ENCODE assay signal across 1 cellular context in genomic region chr3:156723182-156723619, GRCh38.
TF ChIP-seq lines count a peak whose summit lies in the region.

No MANE protein-coding gene starts in this region.

TF ChIP-seq in GM12878, 131 proteins besides CTCF, POLR2A, EP300 and RAD21 (continued from another document):
- TF ChIP-seq, protein P1, sequence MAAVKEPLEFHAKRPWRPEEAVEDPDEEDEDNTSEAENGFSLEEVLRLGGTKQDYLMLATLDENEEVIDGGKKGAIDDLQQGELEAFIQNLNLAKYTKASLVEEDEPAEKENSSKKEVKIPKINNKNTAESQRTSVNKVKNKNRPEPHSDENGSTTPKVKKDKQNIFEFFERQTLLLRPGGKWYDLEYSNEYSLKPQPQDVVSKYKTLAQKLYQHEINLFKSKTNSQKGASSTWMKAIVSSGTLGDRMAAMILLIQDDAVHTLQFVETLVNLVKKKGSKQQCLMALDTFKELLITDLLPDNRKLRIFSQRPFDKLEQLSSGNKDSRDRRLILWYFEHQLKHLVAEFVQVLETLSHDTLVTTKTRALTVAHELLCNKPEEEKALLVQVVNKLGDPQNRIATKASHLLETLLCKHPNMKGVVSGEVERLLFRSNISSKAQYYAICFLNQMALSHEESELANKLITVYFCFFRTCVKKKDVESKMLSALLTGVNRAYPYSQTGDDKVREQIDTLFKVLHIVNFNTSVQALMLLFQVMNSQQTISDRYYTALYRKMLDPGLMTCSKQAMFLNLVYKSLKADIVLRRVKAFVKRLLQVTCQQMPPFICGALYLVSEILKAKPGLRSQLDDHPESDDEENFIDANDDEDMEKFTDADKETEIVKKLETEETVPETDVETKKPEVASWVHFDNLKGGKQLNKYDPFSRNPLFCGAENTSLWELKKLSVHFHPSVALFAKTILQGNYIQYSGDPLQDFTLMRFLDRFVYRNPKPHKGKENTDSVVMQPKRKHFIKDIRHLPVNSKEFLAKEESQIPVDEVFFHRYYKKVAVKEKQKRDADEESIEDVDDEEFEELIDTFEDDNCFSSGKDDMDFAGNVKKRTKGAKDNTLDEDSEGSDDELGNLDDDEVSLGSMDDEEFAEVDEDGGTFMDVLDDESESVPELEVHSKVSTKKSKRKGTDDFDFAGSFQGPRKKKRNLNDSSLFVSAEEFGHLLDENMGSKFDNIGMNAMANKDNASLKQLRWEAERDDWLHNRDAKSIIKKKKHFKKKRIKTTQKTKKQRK (IDR thresholded peaks at IDR 0.05; ENCODE audit: low read depth, low read length): no peak
- TF ChIP-seq ZNF687 (IDR thresholded peaks at IDR 0.05) (no peak), SPI1 (IDR thresholded peaks at IDR 0.05; ENCODE audit: borderline replicate concordance, insufficient read depth, low read depth, low read length) (no peak), SMAD1 (IDR thresholded peaks at IDR 0.05; ENCODE audit: low read depth, partially characterized antibody) (no peak), SREBF2 (IDR thresholded peaks at IDR 0.05; ENCODE audit: low read length) (no peak), HSF1 (IDR thresholded peaks at IDR 0.05; ENCODE audit: low read depth, low read length) (no peak), EGR1 (IDR thresholded peaks at IDR 0.05; ENCODE audit: borderline replicate concordance in 1 of 2, low read depth in 2 of 2, low read length in 2 of 2) (no peak), FOS (IDR thresholded peaks at IDR 0.05; ENCODE audit: borderline replicate concordance, extremely low read depth, insufficient read length) (no peak), SUZ12 (IDR thresholded peaks at IDR 0.05; ENCODE audit: unreplicated experiment) (no peak), NR2C1 (IDR thresholded peaks at IDR 0.05) (no peak), GABPA (IDR thresholded peaks at IDR 0.05; ENCODE audit: low read depth) (no peak), TAF1 (IDR thresholded peaks at IDR 0.05; ENCODE audit: borderline replicate concordance, low read depth, low read length) (no peak), HDAC6 (IDR thresholded peaks at IDR 0.05; ENCODE audit: unreplicated experiment) (no peak), TBL1XR1 (IDR thresholded peaks at IDR 0.05; ENCODE audit: low read depth, low read length) (no peak)
- TF ChIP-seq, protein P2, sequence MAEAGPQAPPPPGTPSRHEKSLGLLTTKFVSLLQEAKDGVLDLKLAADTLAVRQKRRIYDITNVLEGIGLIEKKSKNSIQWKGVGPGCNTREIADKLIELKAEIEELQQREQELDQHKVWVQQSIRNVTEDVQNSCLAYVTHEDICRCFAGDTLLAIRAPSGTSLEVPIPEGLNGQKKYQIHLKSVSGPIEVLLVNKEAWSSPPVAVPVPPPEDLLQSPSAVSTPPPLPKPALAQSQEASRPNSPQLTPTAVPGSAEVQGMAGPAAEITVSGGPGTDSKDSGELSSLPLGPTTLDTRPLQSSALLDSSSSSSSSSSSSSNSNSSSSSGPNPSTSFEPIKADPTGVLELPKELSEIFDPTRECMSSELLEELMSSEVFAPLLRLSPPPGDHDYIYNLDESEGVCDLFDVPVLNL (IDR thresholded peaks at IDR 0.05; ENCODE audit: low read depth, low read length): no peak
TF ChIP-seq in GM12878: peak in this region for 0.
